Comparison of ENCODE assay signal across 9 cellular contexts in genomic region chr15:88664151-88664778, GRCh38. TPM values are rescaled to one million over a fixed set of nuclear protein-coding genes. Genes with fewer than 3 reads are reported as not detected.
DNase-seq lines count a peak whose midpoint lies in the region; ATAC-seq, FAIRE-seq and TF ChIP-seq lines count a peak whose summit lies in the region.
"Had no signal": no experiment of that assay in that cellular context is flagged by ENCODE, and none has a peak within 500 bp of the region (broad histone marks: within the 10 kb centered on the region; RNA-seq: fewer than 3 reads in every experiment).

No MANE protein-coding gene starts in this region.

- TF ChIP-seq POLR2A in GM12892 (IDR thresholded peaks at IDR 0.05; ENCODE audit: low read depth, low read length), result no peak

- DNase-seq in GM12892 (ENCODE audit: insufficient read length), result no peak
- DNase-seq in RPMI8226, result peak; percentile 46
- DNase-seq in coronary artery (ENCODE audit: low spot score), result peak; percentile 55
- peak; percentile 79 for DNase-seq in pons (ENCODE audit: low spot score)
- DNase-seq in NCI-H2081 treated with DMSO at 0.1 percent for 48 hours (lab: John Stamatoyannopoulos, UW), result no peak
- DNase-seq in epidermal melanocyte (ENCODE audit: insufficient read length, low spot score), result no peak
- DNase-seq in NCI-H524 treated with DMSO at 0.1 percent for 48 hours (lab: John Stamatoyannopoulos, UW), result no peak

- ATAC-seq in GM18511 (IDR thresholded peaks at IDR 0.05; ENCODE audit: unreplicated experiment), result no peak

- H3K4me3 ChIP-seq in coronary artery, result no peak overlapping the region
- H3K4me3 ChIP-seq: skin epidermis had no signal

- no peak for TF ChIP-seq CTCF in coronary artery (IDR thresholded peaks at IDR 0.05)

- peak; percentile 27 for FAIRE-seq in GM12892 (lab: Jason Lieb, UNC)

- peak overlapping the region in 1 of 2 donors; percentile 20 for H3K27ac ChIP-seq in coronary artery
- H3K27ac ChIP-seq: skin epidermis had no signal

RNA-seq across cellular contexts. Expression of gene ISG20, which starts 25.4 kb away (rescaled TPM):
- 62.9 TPM for polyA plus RNA-seq in GM12892 (2012; ENCODE audit: missing spikeins)

RNA-seq across cellular contexts. Expression of gene AEN, which starts 43.1 kb away (rescaled TPM):
- polyA plus RNA-seq in GM12892 (2012; ENCODE audit: missing spikeins), result 22.9 TPM

Comparison
In these comparisons a context has a peak if more than half of its experiments do, and no peak if none do; other contexts are left out.
1. DNase-seq: peak in RPMI8226 (single experiment), coronary artery (single experiment) and pons (single experiment); none in GM12892 (single experiment), NCI-H2081 treated with DMSO at 0.1 percent for 48 hours (single experiment), epidermal melanocyte (single experiment) and NCI-H524 treated with DMSO at 0.1 percent for 48 hours (single experiment).